ENCODE assay signal across 20 cellular contexts in the genomic region with DNA sequence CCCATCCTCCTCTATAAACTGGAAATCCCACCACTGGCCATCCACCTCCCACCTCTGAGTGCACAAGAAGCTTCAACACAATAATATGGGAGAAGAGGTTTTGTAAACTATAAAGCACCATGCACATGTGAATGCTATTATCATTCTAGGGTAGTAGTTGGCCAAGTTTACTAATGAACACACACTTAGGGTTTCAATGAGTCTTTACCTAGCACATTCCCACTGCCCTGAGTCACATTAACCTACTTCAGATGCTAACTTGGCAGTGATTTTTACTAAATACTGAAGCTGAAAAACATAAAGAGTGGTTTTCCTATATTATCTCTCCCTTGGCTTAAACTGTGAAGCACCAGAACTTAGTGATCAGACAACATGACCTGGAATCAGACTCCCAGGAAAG.
DNase-seq lines count a peak whose midpoint lies in the region; ATAC-seq and TF ChIP-seq lines count a peak whose summit lies in the region.
"Had no signal": no experiment of that assay in that cellular context is flagged by ENCODE, and none has a peak within 500 bp of the region (broad histone marks: within the 10 kb centered on the region; RNA-seq: fewer than 3 reads in every experiment).

No MANE protein-coding gene starts in this region.

- H3K27me3 Mint-ChIP-seq in activated naive CD4-positive, alpha-beta T cell treated with anti-CD3 and anti-CD28 coated beads, Interleukin-2, amount 50 U/mL, for 24 hours: no peaks in the 10 kb centered on the region
- H3K27me3 Mint-ChIP-seq: activated naive CD4-positive, alpha-beta T cell treated with anti-CD3 and anti-CD28 coated beads, Interleukin-2, amount 10 ng/mL, durations not matched to agents 7 days and 5 days had no signal

- peak; percentile 53 for ATAC-seq in upper lobe of right lung
- ATAC-seq: gastrocnemius medialis, left cardiac atrium had no signal

- intact Hi-C loops in OCI-LY7 (cut with micrococcal nuclease; ENCODE audit: unreplicated experiment) (loop anchor here (5.0 kb wide), 1 partner anchor 41 kb away; no protein-coding TSS in a partner anchor), upper lobe of right lung (cut with DNase I) (no loop called here), esophagus squamous epithelium (cut with DNase I) (no loop called here)

- peak overlapping the region; percentile 74 for H3K27ac Mint-ChIP-seq in activated naive CD4-positive, alpha-beta T cell treated with anti-CD3 and anti-CD28 coated beads, Interleukin-2, amount 50 U/mL, for 24 hours
- H3K27ac Mint-ChIP-seq: activated naive CD4-positive, alpha-beta T cell treated with anti-CD3 and anti-CD28 coated beads, Interleukin-2, amount 10 ng/mL, durations not matched to agents 7 days and 5 days; HFFc6; mesothelial cell of epicardium had no signal

- H2AFZ ChIP-seq in OCI-LY7 (ENCODE audit: low read length): no peak overlapping the region

- CTCF ChIA-PET in OCI-LY7 (lab: Charles Lee; ENCODE audit: unreplicated experiment): interaction anchor here (0.6 kb wide), 1 partner anchor 47 kb away, joined by 3 read pairs; no protein-coding TSS in a partner anchor

- H3K4me3 ChIP-seq in OCI-LY7 (ENCODE audit: low read depth, low read length, poor library complexity, severe bottlenecking): no peak overlapping the region
- no peak overlapping the region for H3K4me3 ChIP-seq in epithelial cell of esophagus (ENCODE audit: low read length)
- H3K4me3 ChIP-seq in upper lobe of right lung: no peak overlapping the region
- H3K4me3 ChIP-seq in esophagus squamous epithelium: no peak overlapping the region
- H3K4me3 ChIP-seq: gastrocnemius medialis had no signal

- no peaks in the 10 kb centered on the region for H3K9me3 Mint-ChIP-seq in activated naive CD4-positive, alpha-beta T cell treated with anti-CD3 and anti-CD28 coated beads, Interleukin-2, amount 50 U/mL, for 24 hours
- H3K9me3 Mint-ChIP-seq: activated naive CD4-positive, alpha-beta T cell treated with anti-CD3 and anti-CD28 coated beads, Interleukin-2, amount 10 ng/mL, durations not matched to agents 7 days and 5 days; HFFc6 had no signal

- H3K79me2 ChIP-seq in OCI-LY7 (ENCODE audit: insufficient read depth, low read depth, low read length): peaks cover 13% of the 10 kb centered on the region; the same call in 1 of the 2 replicates

- peak overlapping the region; percentile 23; the same call in 1 of the 2 replicates for H3K4me2 ChIP-seq in OCI-LY7 (ENCODE audit: low read length)

- no peak for TF ChIP-seq CTCF in OCI-LY7 (conservative IDR thresholded peaks at IDR 0.05; ENCODE audit: low read length)
- TF ChIP-seq CTCF in epithelial cell of esophagus (IDR thresholded peaks at IDR 0.05; ENCODE audit: insufficient read depth, low read depth, low read length, missing control alignments): no peak
- no peak for TF ChIP-seq CTCF in upper lobe of right lung (IDR thresholded peaks at IDR 0.05)
- TF ChIP-seq CTCF in esophagus squamous epithelium (IDR thresholded peaks at IDR 0.05): no peak

- H3K9me3 ChIP-seq in OCI-LY7 (ENCODE audit: low read length) (no peaks in the 10 kb centered on the region), upper lobe of right lung (no peaks in the 10 kb centered on the region), esophagus squamous epithelium (no peaks in the 10 kb centered on the region)
- H3K9me3 ChIP-seq: gastrocnemius medialis had no signal

- H3K36me3 Mint-ChIP-seq in activated naive CD4-positive, alpha-beta T cell treated with anti-CD3 and anti-CD28 coated beads, Interleukin-2, amount 50 U/mL, for 24 hours: no peaks in the 10 kb centered on the region

- TF ChIP-seq POLR2A in esophagus squamous epithelium (IDR thresholded peaks at IDR 0.05): no peak

- H3K4me3 Mint-ChIP-seq in activated naive CD4-positive, alpha-beta T cell treated with anti-CD3 and anti-CD28 coated beads, Interleukin-2, amount 50 U/mL, for 24 hours: peak overlapping the region; percentile 33
- H3K4me3 Mint-ChIP-seq: activated naive CD4-positive, alpha-beta T cell treated with anti-CD3 and anti-CD28 coated beads, Interleukin-2, amount 10 ng/mL, durations not matched to agents 7 days and 5 days; HFFc6; mesothelial cell of epicardium had no signal

- H4K20me1 ChIP-seq in OCI-LY7 (ENCODE audit: insufficient read depth, low read length): no peaks in the 10 kb centered on the region

- DNase-seq in activated naive CD4-positive, alpha-beta T cell treated with Interleukin-2 at 50 U/mL for 16 hours: no peak
- DNase-seq in OCI-LY7 (ENCODE audit: low spot score) (no peak), epithelial cell of esophagus (ENCODE audit: low read depth) (peak; percentile 7), upper lobe of right lung (no peak), SKM-1 treated with dmso at 0.1 percent for 144 hours (lab: John Stamatoyannopoulos, UW; ENCODE audit: unreplicated experiment) (no peak), esophagus squamous epithelium (lab: John Stamatoyannopoulos, UW) (no peak)
- DNase-seq in activated naive CD4-positive, alpha-beta T cell (lab: John Stamatoyannopoulos, UW): no peak
- DNase-seq: activated CD4-positive, CD25-positive, alpha-beta regulatory T cell treated with anti-CD3 and anti-CD28 coated beads, Interleukin-2, amount 50 U/mL, for 72 hours; activated CD8-positive, alpha-beta memory T cell treated with anti-CD3 and anti-CD28 coated beads, Interleukin-2, amount 50 U/mL, for 4 hours; activated naive CD4-positive, alpha-beta T cell treated with anti-CD3 and anti-CD28 coated beads, Interleukin-2, amount 10 ng/mL, durations not matched to agents 7 days and 5 days; DMS79 treated with DMSO at 0.1 percent for 48 hours; gastrocnemius medialis; HFFc6; left cardiac atrium; MM.1S; NCI-H1436 treated with DMSO at 0.1 percent for 48 hours; NCI-H2171 treated with DMSO at 0.1 percent for 48 hours; NCI-H82 had no signal

- H3K9me2 ChIP-seq in OCI-LY7 (ENCODE audit: insufficient read depth, low read length): no peaks in the 10 kb centered on the region

- peaks cover 70% of the 10 kb centered on the region for H3K4me1 ChIP-seq in OCI-LY7 (ENCODE audit: insufficient read depth, low read length, poor library complexity, severe bottlenecking)
- no peaks in the 10 kb centered on the region for H3K4me1 ChIP-seq in upper lobe of right lung
- H3K4me1 ChIP-seq in esophagus squamous epithelium: no peaks in the 10 kb centered on the region
- H3K4me1 ChIP-seq: gastrocnemius medialis had no signal

- H3K36me3 ChIP-seq in OCI-LY7 (ENCODE audit: insufficient read depth, low read length) (no peaks in the 10 kb centered on the region), upper lobe of right lung (no peaks in the 10 kb centered on the region), esophagus squamous epithelium (no peaks in the 10 kb centered on the region)
- H3K36me3 ChIP-seq: gastrocnemius medialis had no signal

- H3K4me1 Mint-ChIP-seq in activated naive CD4-positive, alpha-beta T cell treated with anti-CD3 and anti-CD28 coated beads, Interleukin-2, amount 50 U/mL, for 24 hours: peaks cover 72% of the 10 kb centered on the region

- BruUV-seq in OCI-LY7 (replicated peaks; lab: Mats Ljungman, UMichigan): no TSS peak

- peak overlapping the region; percentile 43 for H3K27ac ChIP-seq in OCI-LY7 (ENCODE audit: low read depth, low read length, poor library complexity, severe bottlenecking)
- H3K27ac ChIP-seq in upper lobe of right lung: no peak overlapping the region
- no peak overlapping the region for H3K27ac ChIP-seq in esophagus squamous epithelium
- H3K27ac ChIP-seq: gastrocnemius medialis had no signal

- POLR2A ChIA-PET in OCI-LY7 (lab: Charles Lee): interaction anchor here (1.1 to 4.0 kb wide), 3 partner anchors 9 to 15 kb away, joined by 4 to 20 read pairs (median 4); no protein-coding TSS in a partner anchor

- H3K27me3 ChIP-seq in upper lobe of right lung: no peaks in the 10 kb centered on the region
- no peaks in the 10 kb centered on the region for H3K27me3 ChIP-seq in esophagus squamous epithelium
- H3K27me3 ChIP-seq: gastrocnemius medialis had no signal
